18 cellular contexts compared by ENCODE assay signal in genomic region chr10:124173298-124173900, GRCh38.
DNase-seq lines count a peak whose midpoint lies in the region; ATAC-seq and TF ChIP-seq lines count a peak whose summit lies in the region.
"Had no signal": no experiment of that assay in that cellular context is flagged by ENCODE, and none has a peak within 500 bp of the region (broad histone marks: within the 10 kb centered on the region; RNA-seq: fewer than 3 reads in every experiment).

No MANE protein-coding gene starts in this region.

- H3K23ac ChIP-seq in mesenchymal stem cell (ENCODE audit: low read length in 2 of 2), result no peak overlapping the region

- no peak overlapping the region for H2BK120ac ChIP-seq in mesenchymal stem cell (ENCODE audit: low read depth, low read length)

- no peak overlapping the region for H3K27ac ChIP-seq in DND-41 (ENCODE audit: low read length)
- H3K27ac ChIP-seq in coronary artery, result no peak overlapping the region
- H3K27ac ChIP-seq in mesenchymal stem cell (ENCODE audit: low read length, poor library complexity, severe bottlenecking), result no peak overlapping the region
- H3K27ac ChIP-seq: GM23248, HL-60, KMS-11 had no signal

- H4K8ac ChIP-seq in mesenchymal stem cell (ENCODE audit: low read length), result no peak overlapping the region

- H3K4me3 ChIP-seq in DND-41 (ENCODE audit: low read depth in 1 of 2, low read length in 2 of 2) (no peak overlapping the region), coronary artery (no peak overlapping the region), mesenchymal stem cell (ENCODE audit: insufficient read depth in 1 of 2, low read depth in 1 of 2, low read length in 2 of 2) (no peak overlapping the region)
- H3K4me3 ChIP-seq: GM23248 had no signal

- H4K91ac ChIP-seq in mesenchymal stem cell (ENCODE audit: low read length), result peak overlapping the region; percentile 28

- ATAC-seq in DND-41 (ENCODE audit: insufficient read depth, low read depth) (no peak), GM21737 (IDR thresholded peaks at IDR 0.05; ENCODE audit: unreplicated experiment) (no peak), HG03571 (IDR thresholded peaks at IDR 0.05; ENCODE audit: unreplicated experiment) (no peak)

- H2BK12ac ChIP-seq in mesenchymal stem cell (ENCODE audit: low read length in 2 of 2), result no peak overlapping the region

- peak; percentile 3 for DNase-seq in DND-41
- peak; percentile 59 for DNase-seq in coronary artery (ENCODE audit: low spot score)
- no peak for DNase-seq in mesenchymal stem cell
- DNase-seq in stimulated activated CD8-positive, alpha-beta memory T cell treated with anti-CD3 and anti-CD28 coated beads, Interleukin-4, amount 100 ng/mL, for 48 hours, result peak; percentile 12
- DNase-seq in DMS 273 (lab: John Stamatoyannopoulos, UW; ENCODE audit: unreplicated experiment), result no peak
- DNase-seq: C1 segment of cervical spinal cord; GF-D8; GM23248; MV-4-11; NCI-H1694 treated with DMSO at 0.1 percent for 48 hours; NK-92 treated with Interleukin-12 subunit alpha and Interleukin-12 subunit beta, amount 100 ng/mL, for 24 hours; OCI-M1; SHP77; SK-N-SH had no signal

- H3K9me3 ChIP-seq in DND-41 (ENCODE audit: insufficient read depth, low read length, severe bottlenecking), result no peaks in the 10 kb centered on the region
- peaks cover 5% of the 10 kb centered on the region for H3K9me3 ChIP-seq in mesenchymal stem cell (ENCODE audit: control insufficient read depth, low read length)
- H3K9me3 ChIP-seq: SK-N-SH had no signal

- H3K79me1 ChIP-seq in mesenchymal stem cell (replicated peaks; ENCODE audit: low read length, poor library complexity, severe bottlenecking), result no peaks in the 10 kb centered on the region

- TF ChIP-seq CTCF in DND-41 (IDR thresholded peaks at IDR 0.05; ENCODE audit: borderline replicate concordance, extremely low read depth, low read length, poor library complexity, severe bottlenecking) (no peak), coronary artery (IDR thresholded peaks at IDR 0.05) (no peak)

- H4K20me1 ChIP-seq in DND-41 (ENCODE audit: insufficient read depth, low read length), result no peaks in the 10 kb centered on the region

- H3K9ac ChIP-seq in DND-41 (ENCODE audit: low read depth, low read length) (no peak overlapping the region), mesenchymal stem cell (ENCODE audit: low read length) (no peak overlapping the region)
- H3K9ac ChIP-seq: GM23248, KMS-11, SK-N-SH had no signal

- H2BK15ac ChIP-seq in mesenchymal stem cell (ENCODE audit: low read depth, poor library complexity, severe bottlenecking), result no peak overlapping the region

- H3K4ac ChIP-seq in mesenchymal stem cell (ENCODE audit: low read depth in 1 of 2, low read length in 2 of 2), result no peak overlapping the region

- H2AK5ac ChIP-seq in mesenchymal stem cell (ENCODE audit: low read length, severe bottlenecking), result peak overlapping the region; percentile 26

- 88% methylated on average over 16 of the region's 16 CpGs for WGBS in mesenchymal stem cell

- peak overlapping the region in 1 of 2 experiments; percentile 42 for H3K14ac ChIP-seq in mesenchymal stem cell (ENCODE audit: low read length in 2 of 2)

- H3K18ac ChIP-seq in mesenchymal stem cell (ENCODE audit: low read depth in 1 of 2, low read length in 2 of 2), result no peak overlapping the region

- H2BK5ac ChIP-seq in mesenchymal stem cell (ENCODE audit: low read depth, low read length, poor library complexity, severe bottlenecking), result no peak overlapping the region

- no peak overlapping the region for H2AFZ ChIP-seq in DND-41 (ENCODE audit: low read depth, low read length)
- no peak overlapping the region for H2AFZ ChIP-seq in mesenchymal stem cell (ENCODE audit: low read depth, low read length)
- H2AFZ ChIP-seq: GM23248 had no signal

- H3K4me2 ChIP-seq in DND-41 (ENCODE audit: insufficient read depth, low read length) (no peak overlapping the region), mesenchymal stem cell (ENCODE audit: low read length, poor library complexity, severe bottlenecking) (no peak overlapping the region)
- H3K4me2 ChIP-seq: KMS-11, SK-N-SH had no signal

- H3K27me3 ChIP-seq in DND-41 (ENCODE audit: insufficient read depth, low read length, poor library complexity) (no peaks in the 10 kb centered on the region), mesenchymal stem cell (ENCODE audit: control insufficient read depth in 1 of 2, insufficient read depth in 1 of 2, low read length in 2 of 2) (peaks cover 0 to 42% of the 10 kb centered on the region in 2 experiments)

- H3K36me3 ChIP-seq in DND-41 (ENCODE audit: insufficient read depth, low read length) (no peaks in the 10 kb centered on the region), mesenchymal stem cell (ENCODE audit: control insufficient read depth in 1 of 2, insufficient read depth in 2 of 2, low read depth in 1 of 2, low read length in 2 of 2) (no peaks in the 10 kb centered on the region)

- peaks cover 31% of the 10 kb centered on the region for H3K4me1 ChIP-seq in DND-41 (ENCODE audit: insufficient read depth, low read length)
- peaks cover 35% of the 10 kb centered on the region for H3K4me1 ChIP-seq in mesenchymal stem cell (ENCODE audit: control insufficient read depth, insufficient read depth, low read depth, low read length)

- no peaks in the 10 kb centered on the region for H3K79me2 ChIP-seq in DND-41 (ENCODE audit: insufficient read depth, low read length)

Comparison
In these comparisons a context has a peak if more than half of its experiments do, and no peak if none do; other contexts are left out.
1. DNase-seq: peak in DND-41 (single experiment), coronary artery (single experiment) and stimulated activated CD8-positive, alpha-beta memory T cell treated with anti-CD3 and anti-CD28 coated beads, Interleukin-4, amount 100 ng/mL, for 48 hours (single experiment); none in mesenchymal stem cell (single experiment) and DMS 273 (single experiment).